ENCODE assay signal across 17 cellular contexts in the genomic region with DNA sequence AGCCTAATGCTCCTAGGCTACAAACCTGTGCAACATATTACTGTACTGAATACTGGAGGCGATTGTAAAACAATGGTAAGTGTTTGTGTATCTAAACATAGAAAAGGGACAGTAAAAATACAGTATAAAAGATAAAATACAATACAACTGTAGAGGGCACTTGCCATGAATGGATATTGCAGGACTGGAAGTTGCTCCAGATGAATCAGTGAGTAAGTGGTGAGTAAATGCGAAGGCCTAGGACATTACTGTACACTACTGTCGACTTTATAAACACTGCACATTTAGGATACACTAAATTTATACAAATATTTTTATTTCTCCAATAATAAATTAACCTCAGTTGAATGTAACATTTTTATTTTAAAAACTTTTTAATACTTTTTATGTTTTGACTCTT.
DNase-seq lines count a peak whose midpoint lies in the region; ATAC-seq, FAIRE-seq and TF ChIP-seq lines count a peak whose summit lies in the region.
"Had no signal": no experiment of that assay in that cellular context is flagged by ENCODE, and none has a peak within 500 bp of the region (broad histone marks: within the 10 kb centered on the region; RNA-seq: fewer than 3 reads in every experiment).

No MANE protein-coding gene starts in this region.

- no peak for TF ChIP-seq POLR2A in H54 (IDR thresholded peaks at IDR 0.05; ENCODE audit: low read depth, low read length)

- H3K9me3 ChIP-seq in heart right ventricle = no peaks in the 10 kb centered on the region

- no peaks in the 10 kb centered on the region for H3K4me1 ChIP-seq in heart right ventricle
- H3K4me1 ChIP-seq: BLaER1 treated with 17β-estradiol and CSF1 and Interleukin-3, amounts not matched to agents 10 nM and 100 nM had no signal

- no peaks in the 10 kb centered on the region for H3K36me3 ChIP-seq in heart right ventricle
- H3K36me3 ChIP-seq: BLaER1 treated with 17β-estradiol and CSF1 and Interleukin-3, amounts not matched to agents 10 nM and 100 nM had no signal

- no peak for ATAC-seq in heart right ventricle

- intact Hi-C loops in heart right ventricle (cut with DNase I) = no loop called here

- H3K4me3 ChIP-seq in fibroblast of mammary gland (ENCODE audit: control insufficient read depth, low read depth, low read length) (no peak overlapping the region), heart right ventricle (no peak overlapping the region)
- H3K4me3 ChIP-seq: BLaER1 treated with 17β-estradiol and CSF1 and Interleukin-3, amounts not matched to agents 10 nM and 100 nM had no signal

- no peak for TF ChIP-seq CTCF in fibroblast of mammary gland (conservative IDR thresholded peaks at IDR 0.05; ENCODE audit: control insufficient read depth, insufficient read depth, low read depth, low read length)
- no peak for TF ChIP-seq CTCF in heart right ventricle (IDR thresholded peaks at IDR 0.05)

- H3K27me3 ChIP-seq in heart right ventricle = no peaks in the 10 kb centered on the region
- H3K27me3 ChIP-seq: BLaER1 treated with 17β-estradiol and CSF1 and Interleukin-3, amounts not matched to agents 10 nM and 100 nM had no signal

- no peak overlapping the region for H3K27ac ChIP-seq in heart right ventricle
- H3K27ac ChIP-seq: BLaER1 treated with 17β-estradiol and CSF1 and Interleukin-3, amounts not matched to agents 10 nM and 100 nM; HL-60 had no signal

- 89 to 91% methylated on average over 3 of the region's 3 CpGs for WGBS in heart right ventricle, 2 donors

- no peak for DNase-seq in H54 (ENCODE audit: insufficient read length, low spot score)
- peak; percentile 49 for DNase-seq in RKO (ENCODE audit: low spot score)
- DNase-seq in fibroblast of mammary gland (ENCODE audit: low read depth) = peak; percentile 67
- DNase-seq in stromal cell of bone marrow (ENCODE audit: low read depth) = peak; percentile 16
- DNase-seq in heart right ventricle = no peak
- no peak for DNase-seq in GM03348 (ENCODE audit: low spot score)
- no peak for DNase-seq in NCI-H526 treated with DMSO at 0.1 percent for 48 hours (lab: John Stamatoyannopoulos, UW)
- DNase-seq: EL, H9, KG1, MM.1S, NCI-H1105, NCI-H1694 treated with DMSO at 0.1 percent for 48 hours, NCI-H446, NCI-H774 had no signal

- FAIRE-seq in H54 (lab: Jason Lieb, UNC) = peak; percentile 81

Comparison
In these comparisons a context has a peak if more than half of its experiments do, and no peak if none do; other contexts are left out.
1. DNase-seq: peak in RKO (single experiment), fibroblast of mammary gland (single experiment) and stromal cell of bone marrow (single experiment); none in H54 (single experiment), heart right ventricle (0 of 2), GM03348 (single experiment) and NCI-H526 treated with DMSO at 0.1 percent for 48 hours (single experiment).